Comparison of ENCODE assay signal across 22 cellular contexts in the genomic region with DNA sequence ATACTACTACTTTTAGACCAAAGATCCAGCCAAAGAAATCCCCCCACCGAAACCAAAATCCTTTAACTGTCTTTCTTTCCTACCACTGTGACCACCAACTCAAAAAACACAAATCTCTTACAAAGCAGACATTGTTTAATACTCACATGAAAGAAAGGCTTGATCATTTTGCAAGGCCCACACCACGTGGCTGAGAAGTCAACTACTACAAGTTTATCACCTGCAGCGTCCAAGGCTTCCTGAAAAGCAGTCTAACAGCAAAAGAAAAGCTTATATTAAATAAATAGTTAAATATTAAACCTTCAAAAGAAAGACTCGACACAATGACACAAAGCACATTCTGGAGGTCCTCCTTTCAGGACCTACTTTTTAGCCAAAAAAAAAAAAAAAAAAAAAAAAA. TPM values are rescaled to one million over a fixed set of nuclear protein-coding genes. Genes with fewer than 3 reads are reported as not detected.
A peak's percentile ranks its signal among the peaks of the same experiment; 100 is the strongest.
DNase-seq lines count a peak whose midpoint lies in the region; ATAC-seq, FAIRE-seq and TF ChIP-seq lines count a peak whose summit lies in the region.
"Had no signal": no experiment of that assay in that cellular context is flagged by ENCODE, and none has a peak within 500 bp of the region (broad histone marks: within the 10 kb centered on the region; RNA-seq: fewer than 3 reads in every experiment).

No MANE protein-coding gene starts in this region.

- H2AK5ac ChIP-seq in neuronal stem cell (ENCODE audit: low read depth, low read length) = no peak overlapping the region

- H3K79me2 ChIP-seq in HepG2 (ENCODE audit: insufficient read depth, low read length) (peaks cover 86% of the 10 kb centered on the region), keratinocyte (ENCODE audit: control insufficient read depth, insufficient read depth, low read length) (peaks cover 93% of the 10 kb centered on the region)

- H2BK12ac ChIP-seq in neuronal stem cell (ENCODE audit: low read length) = no peak overlapping the region

- peak; percentile 57 for DNase-seq in HepG2 (ENCODE audit: low spot score)
- no peak for DNase-seq in right lobe of liver
- DNase-seq in SK-MEL-5 (ENCODE audit: low read depth, low spot score) = peak; percentile 80
- no peak for DNase-seq in keratinocyte (ENCODE audit: low read depth, low spot score)
- DNase-seq in neuronal stem cell (ENCODE audit: low spot score) = no peak
- DNase-seq in CD4-positive, alpha-beta memory T cell = no peak
- DNase-seq: AML-193, GF-D8, GM23248, KBM-7, NCI-H1417, NCI-H187, NCI-H2107, NCI-H510A, NCI-H774, RPMI8226, SHP77 treated with DMSO at 0.1 percent for 48 hours had no signal

- no peak overlapping the region for H3K4ac ChIP-seq in neuronal stem cell (ENCODE audit: low read length)

- H4K8ac ChIP-seq in neuronal stem cell (ENCODE audit: low read depth, low read length) = no peak overlapping the region

- no peak overlapping the region for H2BK5ac ChIP-seq in neuronal stem cell (ENCODE audit: low read length)

- no peaks in the 10 kb centered on the region for H3K9me3 Mint-ChIP-seq in CD4-positive, alpha-beta memory T cell

- H3K27me3 ChIP-seq in HepG2 (ENCODE audit: control insufficient read depth in 1 of 2, insufficient read depth in 2 of 2, low read length in 2 of 2) (no peaks in the 10 kb centered on the region; a peak in 1 of 5 replicates), right lobe of liver (no peaks in the 10 kb centered on the region), keratinocyte (ENCODE audit: control insufficient read depth, extremely low read depth, insufficient read depth, low read length) (no peaks in the 10 kb centered on the region), neuronal stem cell (ENCODE audit: control insufficient read depth in 3 of 3, insufficient read depth in 3 of 3, low read depth in 1 of 3, low read length in 3 of 3) (no peaks in the 10 kb centered on the region)
- no peaks in the 10 kb centered on the region for H3K27me3 ChIP-seq in CD4-positive, alpha-beta memory T cell (ENCODE audit: insufficient read depth, low read length)

- H3K4me1 ChIP-seq in HepG2 (ENCODE audit: insufficient read depth, low read length) (peaks cover 56% of the 10 kb centered on the region), right lobe of liver (peaks cover 0 to 45% (median 8%) of the 10 kb centered on the region in 4 donors), keratinocyte (ENCODE audit: control insufficient read depth, extremely low read depth, insufficient read depth, low read length) (peaks cover 30% of the 10 kb centered on the region), neuronal stem cell (ENCODE audit: control insufficient read depth in 2 of 2, insufficient read depth in 1 of 2, low read depth in 1 of 2, low read length in 2 of 2) (peaks cover 0 to 5% of the 10 kb centered on the region in 2 donors)
- H3K4me1 ChIP-seq in CD4-positive, alpha-beta memory T cell (ENCODE audit: insufficient read depth, low read length) = peaks cover 33% of the 10 kb centered on the region

- peak overlapping the region; percentile 90 for H3K27ac ChIP-seq in HepG2 (ENCODE audit: extremely low read length, insufficient read depth, low read length)
- H3K27ac ChIP-seq in right lobe of liver = no peak overlapping the region
- H3K27ac ChIP-seq in keratinocyte (ENCODE audit: control insufficient read depth, insufficient read depth, low read length) = peak overlapping the region; percentile 4
- H3K27ac ChIP-seq in neuronal stem cell (replicated peaks; ENCODE audit: low read length) = no peak overlapping the region
- H3K27ac ChIP-seq in CD4-positive, alpha-beta memory T cell (ENCODE audit: low read depth, low read length) = no peak overlapping the region
- H3K27ac ChIP-seq: GM23248 had no signal

- ATAC-seq in HepG2 (no peak), right lobe of liver (no peak), HG03565 (IDR thresholded peaks at IDR 0.05; ENCODE audit: unreplicated experiment) (no peak)

- H3K14ac ChIP-seq in neuronal stem cell (ENCODE audit: low read length) = no peak overlapping the region

- WGBS in HepG2 (ENCODE audit: low lambda C conversion rate) = 22% methylated on average over 4 of the region's 4 CpGs
- 41% methylated on average over 4 of the region's 4 CpGs for WGBS in right lobe of liver (ENCODE audit: insufficient coverage, low coverage, low lambda C conversion rate, missing lambda C conversion rate)
- WGBS in neuronal stem cell (ENCODE audit: extremely low coverage in 2 of 2, insufficient read length in 2 of 2, insufficient replicate concordance in 1 of 2), 2 donors = no CpG with 5 or more reads among the region's 4 CpGs

- H3K4me3 Mint-ChIP-seq in CD4-positive, alpha-beta memory T cell = no peak overlapping the region
- H3K4me3 Mint-ChIP-seq: CD14-positive monocyte had no signal

- peaks cover 8% of the 10 kb centered on the region for H3K79me1 ChIP-seq in neuronal stem cell (ENCODE audit: low read depth, low read length)

- H3K4me1 Mint-ChIP-seq in CD4-positive, alpha-beta memory T cell = peaks cover 24 to 35% (median 32%) of the 10 kb centered on the region in 4 donors

- TF ChIP-seq POLR2A in HepG2 (IDR thresholded peaks at IDR 0.05; ENCODE audit: insufficient read depth in 1 of 2, low read depth in 2 of 2, low read length in 2 of 2) (no peak), right lobe of liver (IDR thresholded peaks at IDR 0.05) (no peak)

- H3K23ac ChIP-seq in neuronal stem cell (ENCODE audit: low read depth, low read length, poor library complexity) = no peak overlapping the region

- intact Hi-C loops in HepG2 (cut with micrococcal nuclease; ENCODE audit: unreplicated experiment) = no loop called here
- intact Hi-C loops in right lobe of liver (cut with DNase I) = no loop called here
- intact Hi-C loops in CD4-positive, alpha-beta memory T cell (cut with micrococcal nuclease) = loop anchor here (10.0 kb wide), 1 partner anchor 96 kb away; no protein-coding TSS in a partner anchor

- H3K27ac Mint-ChIP-seq in CD4-positive, alpha-beta memory T cell = peak overlapping the region in 3 of 7 donors; percentile 46 to 80 (median 47)

- H2BK15ac ChIP-seq in neuronal stem cell (ENCODE audit: low read length) = no peak overlapping the region

- H3K4me3 ChIP-seq in HepG2 (replicated peaks in 1 of 3; ENCODE audit: insufficient read depth in 1 of 3, low read depth in 2 of 3, low read length in 3 of 3) (no peak overlapping the region; a peak in 1 of 6 replicates), right lobe of liver (no peak overlapping the region), keratinocyte (ENCODE audit: control insufficient read depth in 2 of 3, extremely low read depth in 1 of 3, insufficient read depth in 2 of 3, low read depth in 1 of 3, low read length in 3 of 3) (no peak overlapping the region), neuronal stem cell (ENCODE audit: low read length in 2 of 2) (no peak overlapping the region)
- H3K4me3 ChIP-seq in CD4-positive, alpha-beta memory T cell (ENCODE audit: low read length in 2 of 2) = no peak overlapping the region
- H3K4me3 ChIP-seq: GM23248, HAP-1 had no signal

- BruUV-seq in HepG2 (replicated peaks; lab: Mats Ljungman, UMichigan) = no TSS peak

- FAIRE-seq in HepG2 (lab: Jason Lieb, UNC) (peak; percentile 40), keratinocyte (lab: Jason Lieb, UNC) (no peak)
- FAIRE-seq: GM19239 had no signal

- peaks cover 21 to 36% of the 10 kb centered on the region in 2 donors for H3K36me3 Mint-ChIP-seq in CD4-positive, alpha-beta memory T cell

- TF ChIP-seq CTCF in HepG2 (CRISPR knock-in tag; IDR thresholded peaks at IDR 0.05) = no peak
- no peak for TF ChIP-seq CTCF in right lobe of liver (IDR thresholded peaks at IDR 0.05)
- TF ChIP-seq CTCF in keratinocyte (optimal IDR thresholded peaks at IDR 0.05 in 1 of 3, IDR thresholded peaks at IDR 0.05 in 1 of 3, conservative IDR thresholded peaks at IDR 0.05 in 1 of 3; ENCODE audit: extremely low read depth in 1 of 3, insufficient read depth in 2 of 3, low read length in 3 of 3) = no peak

- peak in 1 of 2 experiments; percentile 47; a peak in 1 of 4 replicates for TF ChIP-seq EP300 in HepG2 (IDR thresholded peaks at IDR 0.05; ENCODE audit: low read depth in 2 of 2, low read length in 2 of 2)
- no peak for TF ChIP-seq EP300 in HepG2 (CRISPR knock-in tag; IDR thresholded peaks at IDR 0.05; ENCODE audit: borderline replicate concordance)

- POLR2A ChIA-PET in HepG2 (lab: Yijun Ruan, JAX) = interaction anchor here (1.0 to 1.4 kb wide), 2 partner anchors 30 to 37 kb away, joined by 7 to 10 read pairs; no protein-coding TSS in a partner anchor
- POLR2A ChIA-PET in CD4-positive, alpha-beta memory T cell (lab: Charles Lee; ENCODE audit: partially characterized antibody) = no interaction called here

- H4K20me1 ChIP-seq in HepG2 (ENCODE audit: insufficient read depth, low read length) = peaks cover 76% of the 10 kb centered on the region
- H4K20me1 ChIP-seq in keratinocyte (ENCODE audit: control insufficient read depth, extremely low read depth, insufficient read depth, low read length) = peaks cover 44% of the 10 kb centered on the region

- dilution Hi-C loops in keratinocyte (cut with MboI; ENCODE audit: extremely low pct_ligation_motif_present, low sequenced_read_pairs) = no loop called here

- in situ Hi-C loops in HepG2 (cut with HindIII; ENCODE audit: extremely low pct_ligation_motif_present, low pct_unique_long_range_greater_than_20kb) = no loop called here
- in situ Hi-C loops in SK-MEL-5 (cut with HindIII; ENCODE audit: low pct_unique_long_range_greater_than_20kb, low sequenced_read_pairs) = no loop called here

- CTCF ChIA-PET in HepG2 (lab: Yijun Ruan, JAX; ENCODE audit: low intra/inter-chr PET ratio, low total read pairs) = no interaction called here
- CTCF ChIA-PET in CD4-positive, alpha-beta memory T cell (lab: Charles Lee; ENCODE audit: partially characterized antibody) = no interaction called here

- no peak overlapping the region for H3K18ac ChIP-seq in neuronal stem cell (ENCODE audit: low read length)

- H3K9me3 ChIP-seq in HepG2 (ENCODE audit: low read length) (no peaks in the 10 kb centered on the region), right lobe of liver (no peaks in the 10 kb centered on the region), keratinocyte (ENCODE audit: control insufficient read depth, low read depth, low read length) (no peaks in the 10 kb centered on the region), neuronal stem cell (replicated peaks in 1 of 2; ENCODE audit: control insufficient read depth in 2 of 2, insufficient read depth in 1 of 2, low read depth in 1 of 2, low read length in 2 of 2) (peaks cover 0 to 3% of the 10 kb centered on the region in 2 donors)
- no peaks in the 10 kb centered on the region for H3K9me3 ChIP-seq in CD4-positive, alpha-beta memory T cell (ENCODE audit: control insufficient read depth in 1 of 2, low read length in 2 of 2)
- H3K9me3 ChIP-seq: HAP-1 had no signal

- no peaks in the 10 kb centered on the region for H3K9me1 ChIP-seq in keratinocyte (ENCODE audit: control insufficient read depth, extremely low read depth, insufficient read depth, low read length)

- TF ChIP-seq RAD21 in HepG2 (CRISPR knock-in tag; IDR thresholded peaks at IDR 0.05) = no peak

- H3K4me2 ChIP-seq in HepG2 (ENCODE audit: low read depth, low read length) (no peak overlapping the region), keratinocyte (ENCODE audit: control insufficient read depth, extremely low read depth, insufficient read depth, low read depth, low read length) (no peak overlapping the region), neuronal stem cell (ENCODE audit: insufficient read depth, low read length, poor library complexity, severe bottlenecking) (no peak overlapping the region)

- no peak overlapping the region for H2BK120ac ChIP-seq in neuronal stem cell (ENCODE audit: low read depth, low read length)

- H3K9ac ChIP-seq in HepG2 (ENCODE audit: insufficient read depth, low read depth, low read length) (no peak overlapping the region), keratinocyte (ENCODE audit: control insufficient read depth, extremely low read depth, insufficient read depth, low read length) (no peak overlapping the region), neuronal stem cell (ENCODE audit: low read depth, low read length, poor library complexity) (no peak overlapping the region)
- H3K9ac ChIP-seq: GM23248 had no signal

- H2AFZ ChIP-seq in HepG2 (ENCODE audit: low read length) = no peak overlapping the region
- no peak overlapping the region for H2AFZ ChIP-seq in keratinocyte (ENCODE audit: control insufficient read depth, low read length)
- no peak overlapping the region for H2AFZ ChIP-seq in neuronal stem cell (ENCODE audit: low read length)
- H2AFZ ChIP-seq: GM23248 had no signal

- H3K36me3 ChIP-seq in HepG2 (replicated peaks in 1 of 2; ENCODE audit: control insufficient read depth in 1 of 2, insufficient read depth in 2 of 2, low read length in 2 of 2) (peaks cover 14 to 37% of the 10 kb centered on the region in 2 experiments), right lobe of liver (peaks cover 0 to 31% (median 2%) of the 10 kb centered on the region in 4 donors), keratinocyte (ENCODE audit: control insufficient read depth in 2 of 2, extremely low read depth in 1 of 2, insufficient read depth in 2 of 2, low read length in 2 of 2) (peaks cover 25 to 47% of the 10 kb centered on the region in 2 experiments), neuronal stem cell (replicated peaks in 1 of 2; ENCODE audit: control insufficient read depth in 2 of 2, insufficient read depth in 2 of 2, low read length in 2 of 2) (peaks cover 12 to 47% of the 10 kb centered on the region in 2 donors)
- peaks cover 12% of the 10 kb centered on the region for H3K36me3 ChIP-seq in CD4-positive, alpha-beta memory T cell (ENCODE audit: insufficient read depth, low read length)

- no peak overlapping the region for H4K91ac ChIP-seq in neuronal stem cell (ENCODE audit: low read depth, low read length, poor library complexity)

- H3K27me3 Mint-ChIP-seq in CD4-positive, alpha-beta memory T cell = no peaks in the 10 kb centered on the region

RNA-seq across cellular contexts. Expression of gene TXN, which starts 5.1 kb away (rescaled TPM):
- total RNA-seq in HepG2 (2016; rRNA removed; fragmentation: Illumina TruSeq; extraction: Trizol) (470 and 599 TPM in 2 replicates), right lobe of liver (100 to 1,000 TPM; 125 to 287 (median 216) TPM)
- 226 and 278 TPM in 2 replicates for total RNA-seq in HepG2 (2016; cell fraction: cytosol; rRNA removed; fragmentation: Illumina TruSeq; extraction: Trizol; ENCODE audit: low read depth)
- 454 and 625 TPM in 2 replicates for total RNA-seq in HepG2 (2016; cell fraction: insoluble cytoplasmic fraction; rRNA removed; fragmentation: Illumina TruSeq; extraction: Trizol)
- total RNA-seq in HepG2 (2016; cell fraction: membrane; rRNA removed; fragmentation: Illumina TruSeq; extraction: Trizol) = 196 and 214 TPM in 2 replicates
- 164 and 180 TPM in 2 replicates for total RNA-seq in HepG2 (2016; cell fraction: nucleus; rRNA removed; fragmentation: Illumina TruSeq; extraction: Trizol)
- polyA plus RNA-seq in HepG2 (2011; rRNA removed) (275 and 364 TPM in 2 replicates), keratinocyte (768 to 1,127 TPM (median 845 TPM) in 3 replicates)
- polyA plus RNA-seq in HepG2 (2011; cell fraction: cytosol; rRNA removed) = 251 and 342 TPM in 2 replicates
- 57.6 and 73.3 TPM in 2 replicates for polyA plus RNA-seq in HepG2 (2011; cell fraction: nucleus; rRNA removed)
- 339 and 368 TPM in 2 replicates for polyA plus RNA-seq in HepG2 (2012)
- polyA plus RNA-seq in HepG2 (2016; cell fraction: cytosol; fragmentation: Illumina TruSeq; extraction: Trizol; ENCODE audit: low read depth) = 309 and 380 TPM in 2 replicates
- 631 and 700 TPM in 2 replicates for polyA plus RNA-seq in HepG2 (2016; cell fraction: insoluble cytoplasmic fraction; fragmentation: Illumina TruSeq; extraction: Trizol; ENCODE audit: low read depth)
- polyA plus RNA-seq in HepG2 (2016; cell fraction: membrane; fragmentation: Illumina TruSeq; extraction: Trizol; ENCODE audit: low read depth) = 208 and 237 TPM in 2 replicates
- polyA plus RNA-seq in HepG2 (2016; cell fraction: nucleus; fragmentation: Illumina TruSeq; extraction: Trizol; ENCODE audit: insufficient read depth, low read depth) = 310 and 322 TPM in 2 replicates
- 56.5 and 182 TPM in 2 replicates for polyA minus RNA-seq in HepG2 (2011; rRNA and poly(A)+ RNA removed; ENCODE audit: low replicate concordance)
- 56.3 and 57.5 TPM in 2 replicates for polyA minus RNA-seq in HepG2 (2011; cell fraction: cytosol; rRNA and poly(A)+ RNA removed)
- 25.4 and 39.5 TPM in 2 replicates for polyA minus RNA-seq in HepG2 (2011; cell fraction: nucleus; rRNA and poly(A)+ RNA removed)
- total RNA-seq in SK-MEL-5 (2014; rRNA removed; shearing (Covaris generic)) = 421 and 448 TPM in 2 replicates
- polyA plus RNA-seq in SK-MEL-5 (2015; cell fraction: cytosol; rRNA removed) = 252 and 326 TPM in 2 replicates
- 81.2 and 84.0 TPM in 2 replicates for polyA plus RNA-seq in SK-MEL-5 (2015; cell fraction: nucleus; rRNA removed)
- polyA plus RNA-seq in keratinocyte (2011; ENCODE audit: low read depth) = 178 TPM
- 1,024 and 1,515 TPM in 2 replicates for polyA plus RNA-seq in keratinocyte (2011; cell fraction: cytosol; rRNA removed)
- polyA plus RNA-seq in keratinocyte (2011; cell fraction: nucleus; rRNA removed) = 383 and 589 TPM in 2 replicates
- 573 and 790 TPM in 2 replicates for polyA plus RNA-seq in keratinocyte (2012; ENCODE audit: low replicate concordance)
- polyA minus RNA-seq in keratinocyte = 95.6 to 332 TPM (median 271 TPM) in 3 replicates
- polyA minus RNA-seq in keratinocyte (2011; cell fraction: cytosol; rRNA and poly(A)+ RNA removed) = 238 TPM
- polyA minus RNA-seq in keratinocyte (2011; cell fraction: nucleus; rRNA and poly(A)+ RNA removed) = 44.6 and 71.1 TPM in 2 replicates
- polyA plus RNA-seq in neuronal stem cell (2013, experiment 1 of 2) = 319 TPM
- polyA plus RNA-seq in neuronal stem cell (2013, experiment 2 of 2) = 332 TPM
- total RNA-seq in CD4-positive, alpha-beta memory T cell = 10 to 100 TPM; 45.6 to 47.9 TPM
- polyA plus RNA-seq in CD4-positive, alpha-beta memory T cell = 100 to 1,000 TPM; 196 to 267 TPM

RNA-seq across cellular contexts. Expression of gene C9orf152, which starts 43.3 kb away (rescaled TPM):
- total RNA-seq in HepG2 (2016; rRNA removed; fragmentation: Illumina TruSeq; extraction: Trizol) (0.24 and 0.67 TPM in 2 replicates), right lobe of liver (1 to 10 TPM in 2 of 6 experiments, under 1 TPM in 2, not detected in 2; 0.06 to 3.5 (median 0.74) TPM)
- 0.09 and 0.20 TPM in 2 replicates for total RNA-seq in HepG2 (2016; cell fraction: cytosol; rRNA removed; fragmentation: Illumina TruSeq; extraction: Trizol; ENCODE audit: low read depth)
- 0.24 and 0.42 TPM in 2 replicates for total RNA-seq in HepG2 (2016; cell fraction: insoluble cytoplasmic fraction; rRNA removed; fragmentation: Illumina TruSeq; extraction: Trizol)
- total RNA-seq in HepG2 (2016; cell fraction: membrane; rRNA removed; fragmentation: Illumina TruSeq; extraction: Trizol) = 0.48 and 0.56 TPM in 2 replicates
- 0.13 TPM in 1 of 2 replicates, not detected in the other for total RNA-seq in HepG2 (2016; cell fraction: nucleus; rRNA removed; fragmentation: Illumina TruSeq; extraction: Trizol)
- polyA plus RNA-seq in HepG2 (2011; rRNA removed) (0.18 and 0.48 TPM in 2 replicates), keratinocyte (0.01 TPM in 1 of 3 replicates, not detected in the others)
- 0.15 and 0.16 TPM in 2 replicates for polyA plus RNA-seq in HepG2 (2011; cell fraction: cytosol; rRNA removed)
- 0.09 and 0.18 TPM in 2 replicates for polyA plus RNA-seq in HepG2 (2011; cell fraction: nucleus; rRNA removed)
- 0.24 and 0.53 TPM in 2 replicates for polyA plus RNA-seq in HepG2 (2012)
- 0.19 and 0.31 TPM in 2 replicates for polyA plus RNA-seq in HepG2 (2016; cell fraction: cytosol; fragmentation: Illumina TruSeq; extraction: Trizol; ENCODE audit: low read depth)
- polyA plus RNA-seq in HepG2 (2016; cell fraction: insoluble cytoplasmic fraction; fragmentation: Illumina TruSeq; extraction: Trizol; ENCODE audit: low read depth) = 1.7 and 2.2 TPM in 2 replicates
- 0.93 and 1.0 TPM in 2 replicates for polyA plus RNA-seq in HepG2 (2016; cell fraction: membrane; fragmentation: Illumina TruSeq; extraction: Trizol; ENCODE audit: low read depth)
- polyA plus RNA-seq in HepG2 (2016; cell fraction: nucleus; fragmentation: Illumina TruSeq; extraction: Trizol; ENCODE audit: insufficient read depth, low read depth) = 0.94 and 1.7 TPM in 2 replicates
- polyA minus RNA-seq in HepG2 (2011; rRNA and poly(A)+ RNA removed; ENCODE audit: low replicate concordance) = 0.60 TPM in 1 of 2 replicates, not detected in the other
- polyA minus RNA-seq in HepG2 (2011; cell fraction: cytosol; rRNA and poly(A)+ RNA removed) = 0.40 and 0.79 TPM in 2 replicates
- polyA minus RNA-seq in HepG2 (2011; cell fraction: nucleus; rRNA and poly(A)+ RNA removed) = 0.13 TPM in 1 of 2 replicates, not detected in the other
- not detected in 2 replicates for total RNA-seq in SK-MEL-5 (2014; rRNA removed; shearing (Covaris generic))
- not detected in 2 replicates for polyA plus RNA-seq in SK-MEL-5 (2015; cell fraction: cytosol; rRNA removed)
- polyA plus RNA-seq in SK-MEL-5 (2015; cell fraction: nucleus; rRNA removed) = not detected in 2 replicates
- polyA plus RNA-seq in keratinocyte (2011; ENCODE audit: low read depth) = not detected
- not detected in 2 replicates for polyA plus RNA-seq in keratinocyte (2011; cell fraction: cytosol; rRNA removed)
- polyA plus RNA-seq in keratinocyte (2011; cell fraction: nucleus; rRNA removed) = 0.04 and 0.05 TPM in 2 replicates
- 0.03 and 0.13 TPM in 2 replicates for polyA plus RNA-seq in keratinocyte (2012; ENCODE audit: low replicate concordance)
- not detected in 3 replicates for polyA minus RNA-seq in keratinocyte
- not detected for polyA minus RNA-seq in keratinocyte (2011; cell fraction: cytosol; rRNA and poly(A)+ RNA removed)
- not detected in 2 replicates for polyA minus RNA-seq in keratinocyte (2011; cell fraction: nucleus; rRNA and poly(A)+ RNA removed)
- not detected for polyA plus RNA-seq in neuronal stem cell (2013, experiment 1 of 2)
- not detected for polyA plus RNA-seq in neuronal stem cell (2013, experiment 2 of 2)
- total RNA-seq in CD4-positive, alpha-beta memory T cell = not detected
- polyA plus RNA-seq in CD4-positive, alpha-beta memory T cell = not detected
- total RNA-seq: GM23248, OCI-LY7 had no signal
- polyA plus RNA-seq: CD14-positive monocyte, GM23248 had no signal

Comparison
In these comparisons a context has a peak if more than half of its experiments do, and no peak if none do; other contexts are left out.
1. DNase-seq: peak in HepG2 (single experiment) and SK-MEL-5 (single experiment); none in right lobe of liver (0 of 3), keratinocyte (single experiment), neuronal stem cell (single experiment) and CD4-positive, alpha-beta memory T cell (0 of 5).
2. H3K27ac ChIP-seq: peak in HepG2 (single experiment) and keratinocyte (single experiment); none in right lobe of liver (0 of 3), neuronal stem cell (single experiment) and CD4-positive, alpha-beta memory T cell (single experiment).